In the genomic region with DNA sequence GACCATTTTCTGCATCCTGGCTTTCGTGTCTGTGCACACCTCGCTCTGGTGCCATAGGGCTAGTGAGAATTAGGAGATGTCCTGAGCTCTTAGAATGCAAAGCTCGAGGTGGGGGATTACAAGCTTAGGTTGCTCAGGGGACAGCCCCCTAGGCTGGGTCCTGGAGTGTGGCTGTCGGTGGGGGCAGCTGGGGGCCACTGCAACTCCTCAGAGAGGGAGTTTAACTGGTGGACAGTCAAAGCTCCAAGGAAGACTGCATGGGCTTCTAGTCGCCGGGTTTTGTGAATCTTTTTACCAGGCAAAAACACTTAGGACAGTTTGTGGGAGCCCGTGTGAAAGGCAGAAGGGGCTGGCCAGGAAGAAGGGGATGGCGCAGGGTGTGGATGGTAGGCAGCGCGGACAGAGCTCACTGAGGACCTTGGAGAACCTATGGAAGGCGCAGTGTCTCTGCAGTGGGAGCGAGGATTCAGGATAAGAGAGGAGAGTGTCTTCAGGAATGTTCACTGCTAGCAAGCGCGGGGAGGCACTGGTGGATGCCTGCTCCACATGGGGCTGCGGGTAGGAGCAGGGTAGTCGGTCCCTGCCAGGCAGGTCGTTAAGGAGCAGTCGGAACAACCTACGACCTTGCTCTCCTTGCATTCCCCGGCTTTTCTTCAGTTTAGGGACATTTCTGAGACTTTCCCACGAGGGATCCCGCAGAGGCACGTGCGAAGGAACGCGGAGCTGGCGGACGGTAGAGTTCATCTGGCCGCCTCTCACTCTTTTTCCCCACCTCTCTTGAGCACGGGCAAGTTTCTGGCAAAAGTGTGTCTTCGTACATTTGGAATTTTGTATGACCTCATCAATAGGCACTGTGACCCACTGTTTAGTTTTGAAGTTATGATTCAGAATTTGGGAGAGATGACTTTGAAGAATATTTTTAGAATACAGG, we compare ENCODE assay signal across 9 cellular contexts. TPM values are rescaled to one million over a fixed set of nuclear protein-coding genes. Genes with fewer than 3 reads are reported as not detected.
A peak's percentile ranks its signal among the peaks of the same experiment; 100 is the strongest.
DNase-seq lines count a peak whose midpoint lies in the region; ATAC-seq, FAIRE-seq and TF ChIP-seq lines count a peak whose summit lies in the region.
"Had no signal": no experiment of that assay in that cellular context is flagged by ENCODE, and none has a peak within 500 bp of the region (broad histone marks: within the 10 kb centered on the region; RNA-seq: fewer than 3 reads in every experiment).

No MANE protein-coding gene starts in this region.

- H3K4me3 ChIP-seq in IMR-90 (ENCODE audit: insufficient read depth, low read depth, low read length) = peak overlapping the region; percentile 57
- no peak overlapping the region for H3K4me3 ChIP-seq in bronchial epithelial cell (ENCODE audit: low read depth, low read length)
- H3K4me3 ChIP-seq in liver (ENCODE audit: low read depth in 1 of 3, low read length in 3 of 3) = peak overlapping the region; percentile 56 to 84 (median 70)
- H3K4me3 ChIP-seq in testis = no peak overlapping the region

- peak overlapping the region; percentile 35; the same call in 2 of the 3 replicates for H2BK15ac ChIP-seq in IMR-90 (ENCODE audit: low read depth, low read length)

- dilution Hi-C loops in IMR-90 (cut with HindIII; ENCODE audit: low sequenced_read_pairs, unreplicated experiment) = no loop called here

- H3K4me1 ChIP-seq in IMR-90 (ENCODE audit: control insufficient read depth, insufficient read depth, low read length) (peaks cover 11% of the 10 kb centered on the region), liver (ENCODE audit: control insufficient read depth in 4 of 4, insufficient read depth in 4 of 4, low read length in 3 of 4) (peaks cover 13 to 62% (median 37%) of the 10 kb centered on the region in 4 donors), testis (peaks cover 31% of the 10 kb centered on the region)

- H3K79me1 ChIP-seq in IMR-90 (ENCODE audit: low read depth in 1 of 2, low read length in 2 of 2) = peaks cover 17 to 62% of the 10 kb centered on the region in 2 experiments

- TF ChIP-seq RAD21 in IMR-90 (IDR thresholded peaks at IDR 0.05; ENCODE audit: low read length) = no peak
- TF ChIP-seq RAD21 in liver (IDR thresholded peaks at IDR 0.05) = no peak

- H3K56ac ChIP-seq in IMR-90 (ENCODE audit: extremely low read depth, insufficient read depth, low read length) = peak overlapping the region; percentile 42

- H2AK5ac ChIP-seq in IMR-90 (ENCODE audit: low read depth, low read length) = peak overlapping the region; percentile 95

- H3K9ac ChIP-seq in IMR-90 (ENCODE audit: low read depth, low read length) (peak overlapping the region; percentile 86), liver (ENCODE audit: low read depth in 1 of 2, low read length in 2 of 2) (peak overlapping the region; percentile 85 to 98)

- in situ Hi-C loops in IMR-90 (cut with MboI; ENCODE audit: low sequenced_read_pairs) = loop anchor here (5.0 kb wide), 1 partner anchor 62 kb away; no protein-coding TSS in a partner anchor

- peak overlapping the region; percentile 98 for H2BK5ac ChIP-seq in IMR-90 (ENCODE audit: low read depth, low read length, poor library complexity, severe bottlenecking)

- peak overlapping the region; percentile 89 for H2AK9ac ChIP-seq in IMR-90 (replicated peaks; ENCODE audit: low read depth, low read length, poor library complexity)

- TF ChIP-seq POLR2A in IMR-90 (IDR thresholded peaks at IDR 0.05; ENCODE audit: low read depth, low read length) = peak; percentile 73
- no peak for TF ChIP-seq POLR2A in testis (IDR thresholded peaks at IDR 0.05)

- H2BK120ac ChIP-seq in IMR-90 (ENCODE audit: low read depth, low read length) = peak overlapping the region; percentile 81

- peak overlapping the region; percentile 80 for H3K4me2 ChIP-seq in IMR-90 (ENCODE audit: low read depth, low read length)

- peak overlapping the region; percentile 46 for H2AFZ ChIP-seq in IMR-90 (replicated peaks; ENCODE audit: low read length, poor library complexity)

- peak overlapping the region; percentile 55 for H3K18ac ChIP-seq in IMR-90 (ENCODE audit: low read depth, low read length)

- H3K27ac ChIP-seq in IMR-90 (ENCODE audit: insufficient read depth, low read length) (peak overlapping the region; percentile 58), liver (ENCODE audit: low read depth in 1 of 2, low read length in 2 of 2) (peak overlapping the region; percentile 88 to 96), testis (no peak overlapping the region)
- H3K27ac ChIP-seq: HL-60 had no signal

- H3K9me1 ChIP-seq in IMR-90 (ENCODE audit: insufficient read depth, low read length) = peaks cover 11% of the 10 kb centered on the region; the same call in 1 of the 2 replicates

- peak overlapping the region; percentile 46; the same call in 1 of the 2 replicates for H2BK20ac ChIP-seq in IMR-90 (ENCODE audit: low read depth, low read length)

- H4K20me1 ChIP-seq in IMR-90 (ENCODE audit: insufficient read depth, low read length) = peaks cover 42% of the 10 kb centered on the region

- no peak for TF ChIP-seq CTCF in IMR-90 (conservative IDR thresholded peaks at IDR 0.05; ENCODE audit: low read depth, low read length)
- TF ChIP-seq CTCF in bronchial epithelial cell (IDR thresholded peaks at IDR 0.05; ENCODE audit: insufficient read depth, low read length, severe bottlenecking) = no peak
- no peak for TF ChIP-seq CTCF in liver (IDR thresholded peaks at IDR 0.05; ENCODE audit: low read depth, low read length, missing input control)
- TF ChIP-seq CTCF in testis (IDR thresholded peaks at IDR 0.05) = no peak

- peak overlapping the region; percentile 93 for H3K4ac ChIP-seq in IMR-90 (ENCODE audit: low read depth, low read length)

- BruUV-seq in IMR-90 (replicated peaks; lab: Mats Ljungman, UMichigan) = no TSS peak

- no peak for FAIRE-seq in bronchial epithelial cell (lab: Jason Lieb, UNC)

- WGBS in IMR-90 (ENCODE audit: extremely low coverage in 2 of 2, insufficient read length in 1 of 2), 2 experiments = 37% methylated on average over 14 of the region's 31 CpGs; no CpG with 5 or more reads in 1 of the 2 experiments
- WGBS in liver = 27% methylated on average over 31 of the region's 31 CpGs
- WGBS in testis, 2 donors = 56 to 60% methylated on average over 31 of the region's 31 CpGs

- peak overlapping the region; percentile 42 for H4K5ac ChIP-seq in IMR-90 (ENCODE audit: low read depth, low read length)

- POLR2A ChIA-PET in IMR-90 (lab: Charles Lee; ENCODE audit: unreplicated experiment) = interaction anchor here (1.1 to 2.2 kb wide), 3 partner anchors 10 to 76 kb away, joined by 3 to 12 read pairs (median 3); no protein-coding TSS in a partner anchor

- H4K91ac ChIP-seq in IMR-90 (ENCODE audit: insufficient read depth, low read depth, low read length) = peak overlapping the region; percentile 57

- H3K14ac ChIP-seq in IMR-90 (replicated peaks; ENCODE audit: low read depth, low read length) = peak overlapping the region; percentile 98

- no peaks in the 10 kb centered on the region for H3K9me3 ChIP-seq in IMR-90 (ENCODE audit: control insufficient read depth, insufficient read depth, low read length)
- H3K9me3 ChIP-seq in liver (ENCODE audit: control insufficient read depth in 4 of 4, low read length in 3 of 4) = no peaks in the 10 kb centered on the region
- H3K9me3 ChIP-seq in testis = no peaks in the 10 kb centered on the region

- H3K36me3 ChIP-seq in IMR-90 (ENCODE audit: control insufficient read depth, insufficient read depth, low read length) (peaks cover 33% of the 10 kb centered on the region), bronchial epithelial cell (ENCODE audit: control insufficient read depth, insufficient read depth, low read length) (peaks cover 14% of the 10 kb centered on the region), liver (ENCODE audit: control insufficient read depth in 4 of 4, insufficient read depth in 3 of 4, low read depth in 1 of 4, low read length in 3 of 4) (peaks cover 0 to 8% (median 5%) of the 10 kb centered on the region in 4 donors), testis (ENCODE audit: low read depth, missing control alignments) (no peaks in the 10 kb centered on the region)

- H4K8ac ChIP-seq in IMR-90 (ENCODE audit: low read depth in 2 of 2, low read length in 2 of 2) = peak overlapping the region; percentile 60 to 89; a peak in 3 of 4 replicates

- DNase-seq in IMR-90 (peak; percentile 84), bronchial epithelial cell (ENCODE audit: low read depth) (peak; percentile 57), testis (peak; percentile 30), NCI-H1436 treated with DMSO at 0.1 percent for 48 hours (lab: John Stamatoyannopoulos, UW) (no peak), nucleus accumbens (lab: John Stamatoyannopoulos, UW) (no peak), DMS53 (lab: John Stamatoyannopoulos, UW) (no peak)
- DNase-seq: SIG-M5 had no signal

- intact Hi-C loops in IMR-90 (cut with micrococcal nuclease) = loop anchor here (1.0 to 5.0 kb wide), 3 partner anchors 58 to 90 kb away; partner anchors contain the start of gene RCAN1
- intact Hi-C loops in testis (cut with DNase I; ENCODE audit: low total_unique reads) = no loop called here

- CTCF ChIA-PET in IMR-90 (lab: Yijun Ruan, JAX) = interaction anchor here (1.2 to 3.2 kb wide), 3 partner anchors 14 to 78 kb away, joined by 4 to 15 read pairs (median 4); no protein-coding TSS in a partner anchor

- peak; percentile 38 for ATAC-seq in IMR-90 (ENCODE audit: low read depth)

- H3K27me3 ChIP-seq in IMR-90 (ENCODE audit: control insufficient read depth, insufficient read depth, low read length) (no peaks in the 10 kb centered on the region), bronchial epithelial cell (ENCODE audit: control insufficient read depth, insufficient read depth, low read length) (no peaks in the 10 kb centered on the region), liver (ENCODE audit: control insufficient read depth in 4 of 4, insufficient read depth in 4 of 4, low read length in 3 of 4) (no peaks in the 10 kb centered on the region), testis (no peaks in the 10 kb centered on the region)

- H3K23ac ChIP-seq in IMR-90 (ENCODE audit: low read depth, low read length) = peak overlapping the region; percentile 94

TF ChIP-seq in IMR-90, 13 proteins besides CTCF, POLR2A, EP300 and RAD21 (continues in another document):
- TF ChIP-seq CHD1 (IDR thresholded peaks at IDR 0.05; ENCODE audit: low read depth, low read length) = no peak; the same call in 1 of the 2 replicates
- no peak for TF ChIP-seq RCOR1 (IDR thresholded peaks at IDR 0.05; ENCODE audit: insufficient replicate concordance, low read length)

TF ChIP-seq in liver, 16 proteins besides CTCF, POLR2A, EP300 and RAD21 (continues in another document):
- TF ChIP-seq RXRA (IDR thresholded peaks at IDR 0.05) = peak in 1 of 2 donors; percentile 1
- TF ChIP-seq EGR1 (IDR thresholded peaks at IDR 0.05; ENCODE audit: low read depth in 2 of 2) = peak in 1 of 2 donors; percentile 29
- TF ChIP-seq JUND (IDR thresholded peaks at IDR 0.05) = no peak
- no peak for TF ChIP-seq HNF4A (conservative IDR thresholded peaks at IDR 0.05)

RNA-seq across cellular contexts. Expression of gene KCNE1, which starts 12.9 kb away (rescaled TPM):
- total RNA-seq in IMR-90 (2012; rRNA removed) (0.83 and 0.90 TPM in 2 replicates), bronchial epithelial cell (0.26 and 1.0 TPM in 2 replicates), liver (1 to 10 TPM in 1 of 2 donors, under 1 TPM in 1; 0.23 to 6.0 TPM), testis (10 to 100 TPM; 12.4 to 16.7 TPM)
- polyA plus RNA-seq in IMR-90 (2012; rRNA removed) (0.37 and 0.46 TPM in 2 replicates), liver (under 1 TPM; 0.65 to 0.96 TPM), testis (ENCODE audit: insufficient read depth, low read depth, low replicate concordance) (7.3 TPM)
- 0.22 and 0.25 TPM in 2 replicates for polyA plus RNA-seq in IMR-90 (2012; cell fraction: cytosol; rRNA removed)
- polyA plus RNA-seq in IMR-90 (2012; cell fraction: nucleus; rRNA removed; ENCODE audit: low replicate concordance) = 0.92 and 1.2 TPM in 2 replicates

Comparison
In these comparisons a context has a peak if more than half of its experiments do, and no peak if none do; other contexts are left out.
1. DNase-seq: peak in IMR-90 (single experiment), bronchial epithelial cell (single experiment) and testis (single experiment); none in NCI-H1436 treated with DMSO at 0.1 percent for 48 hours (single experiment), nucleus accumbens (0 of 56) and DMS53 (single experiment).
2. H3K27ac ChIP-seq: peak in IMR-90 (single experiment) and liver (2 of 2); none in testis (0 of 2).
3. H3K4me3 ChIP-seq: peak in IMR-90 (single experiment) and liver (3 of 3); none in bronchial epithelial cell (single experiment) and testis (0 of 2).